Comparison of ENCODE assay signal across 20 cellular contexts in the genomic region with DNA sequence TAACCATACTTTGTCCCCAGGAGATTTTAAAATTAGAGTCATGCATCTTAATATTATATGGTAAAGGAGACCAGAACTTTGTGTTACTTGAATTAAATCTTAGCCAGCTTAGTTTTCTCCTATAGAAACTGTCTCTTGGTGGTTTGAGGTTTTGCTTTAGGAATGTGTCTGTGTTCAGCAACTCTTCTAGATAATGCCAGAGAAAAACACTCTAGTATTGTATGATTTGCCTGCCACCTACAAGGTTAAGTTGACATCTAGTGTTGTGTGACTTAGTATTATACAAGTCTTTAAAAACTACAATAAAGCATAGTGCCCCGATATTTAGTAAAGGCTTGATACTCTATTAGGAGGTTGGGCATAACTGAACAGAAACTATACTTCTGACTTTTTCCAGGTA. TPM values are rescaled to one million over a fixed set of nuclear protein-coding genes. Genes with fewer than 3 reads are reported as not detected.
DNase-seq lines count a peak whose midpoint lies in the region; FAIRE-seq and TF ChIP-seq lines count a peak whose summit lies in the region.
"Had no signal": no experiment of that assay in that cellular context is flagged by ENCODE, and none has a peak within 500 bp of the region (broad histone marks: within the 10 kb centered on the region; RNA-seq: fewer than 3 reads in every experiment).

No MANE protein-coding gene starts in this region.

- peaks cover 16 to 21% (median 17%) of the 10 kb centered on the region in 3 donors for H3K4me1 Mint-ChIP-seq in IgD-negative memory B cell

- H3K4me3 ChIP-seq in SU-DHL-6 (ENCODE audit: insufficient read depth, low read length, poor library complexity, severe bottlenecking), result peak overlapping the region; percentile 64
- H3K4me3 ChIP-seq: sigmoid colon had no signal

- H3K79me2 ChIP-seq in SU-DHL-6 (ENCODE audit: insufficient read depth, low read length), result peaks cover 62% of the 10 kb centered on the region

- peak; percentile 86 for FAIRE-seq in islet of Langerhans (lab: Jason Lieb, UNC)
- FAIRE-seq: bronchial epithelial cell, urothelium cell line had no signal

- TF ChIP-seq CTCF in SU-DHL-6 (IDR thresholded peaks at IDR 0.05; ENCODE audit: insufficient read depth, low read length, poor library complexity, severe bottlenecking), result no peak

- peak overlapping the region; percentile 92 for H3K9ac ChIP-seq in SU-DHL-6 (ENCODE audit: low read length)

- no peaks in the 10 kb centered on the region for H4K20me1 ChIP-seq in SU-DHL-6 (ENCODE audit: low read depth, low read length)

- H3K27ac ChIP-seq in SU-DHL-6 (ENCODE audit: low read depth, low read length) (peak overlapping the region; percentile 93), temporal lobe (ENCODE audit: low read depth, low read length) (peak overlapping the region; percentile 95)
- H3K27ac ChIP-seq: sigmoid colon had no signal

- peak overlapping the region; percentile 69 to 89 (median 73) for H3K27ac Mint-ChIP-seq in IgD-negative memory B cell

- no peaks in the 10 kb centered on the region for H3K36me3 ChIP-seq in SU-DHL-6 (ENCODE audit: low read length)
- H3K36me3 ChIP-seq: sigmoid colon had no signal

- DNase-seq in kidney glomerular epithelial cell (lab: John Stamatoyannopoulos, UW), result no peak
- DNase-seq in T1000 (lab: John Stamatoyannopoulos, UW), result no peak
- no peak for DNase-seq in AML-193 (lab: John Stamatoyannopoulos, UW)
- DNase-seq: activated CD4-positive, CD25-positive, alpha-beta regulatory T cell; activated naive CD4-positive, alpha-beta T cell treated with Interleukin-2 at 50 U/mL for 16 hours; C1 segment of cervical spinal cord; DMS79 treated with DMSO at 0.1 percent for 48 hours; effector CD8-positive, alpha-beta T cell; H7; mesendoderm; NCI-H1417 treated with DMSO at 0.1 percent for 48 hours; occipital lobe; sigmoid colon; stimulated activated CD4-positive, alpha-beta T cell treated with anti-CD3 and anti-CD28 coated beads, Interleukin-4, amount 100 ng/mL, for 24 hours had no signal

- peak overlapping the region; percentile 93 to 98 (median 95) for H3K4me3 Mint-ChIP-seq in IgD-negative memory B cell

- H3K4me2 ChIP-seq in SU-DHL-6 (ENCODE audit: low read depth, low read length, poor library complexity, severe bottlenecking), result peak overlapping the region; percentile 95

- H3K27me3 ChIP-seq in SU-DHL-6 (ENCODE audit: low read length), result no peaks in the 10 kb centered on the region

- no peaks in the 10 kb centered on the region for H3K9me2 ChIP-seq in SU-DHL-6 (replicated peaks; ENCODE audit: insufficient read depth, low read length)

- no peak overlapping the region for H2AFZ ChIP-seq in SU-DHL-6 (ENCODE audit: low read depth, low read length, severe bottlenecking)

- peaks cover 29% of the 10 kb centered on the region for H3F3A ChIP-seq in SU-DHL-6 (ENCODE audit: insufficient read depth)

- peaks cover 3% of the 10 kb centered on the region for H3K27me3 Mint-ChIP-seq in IgD-negative memory B cell

- H3K9me3 ChIP-seq in SU-DHL-6 (ENCODE audit: insufficient read depth, low read length), result no peaks in the 10 kb centered on the region
- H3K9me3 ChIP-seq: sigmoid colon had no signal

- no peaks in the 10 kb centered on the region for H3K9me3 Mint-ChIP-seq in IgD-negative memory B cell

- H3K36me3 Mint-ChIP-seq in IgD-negative memory B cell, result no peaks in the 10 kb centered on the region

RNA-seq across cellular contexts. Expression of a gene that starts 2.1 kb away (rescaled TPM):
- 6.1 TPM for polyA plus RNA-seq in IgD-negative memory B cell
- total RNA-seq in temporal lobe, result 4.9 TPM
